Comparison of ENCODE assay signal across 8 cellular contexts in genomic region chr10:14878266-14879054, GRCh38. TPM values are rescaled to one million over a fixed set of nuclear protein-coding genes. Genes with fewer than 3 reads are reported as not detected.
A peak's percentile ranks its signal among the peaks of the same experiment; 100 is the strongest.
DNase-seq lines count a peak whose midpoint lies in the region; ATAC-seq, FAIRE-seq and TF ChIP-seq lines count a peak whose summit lies in the region.

SUV39H2 (plus strand) TSS chr10:14878866; CDS start chr10:14878889, 23 bp downstream.

- H3K4me1 ChIP-seq in astrocyte (ENCODE audit: insufficient read depth, low read length) = peaks cover 20% of the 10 kb centered on the region
- H3K4me1 ChIP-seq in rectal smooth muscle tissue (ENCODE audit: control insufficient read depth, insufficient read depth, low read length) = peaks cover 6% of the 10 kb centered on the region
- no peaks in the 10 kb centered on the region for H3K4me1 ChIP-seq in aorta (ENCODE audit: control insufficient read depth in 1 of 2, insufficient read depth in 2 of 2, low read length in 2 of 2)

- ATAC-seq in GM18511 (IDR thresholded peaks at IDR 0.05; ENCODE audit: unreplicated experiment) (peak; percentile 91), HG03025 (IDR thresholded peaks at IDR 0.05; ENCODE audit: low FRiP score, unreplicated experiment) (peak; percentile 85), aorta (ENCODE audit: low FRiP score) (peak; percentile 98)

- H3K36me3 ChIP-seq in astrocyte (ENCODE audit: insufficient read depth, low read length) = no peaks in the 10 kb centered on the region
- H3K36me3 ChIP-seq in rectal smooth muscle tissue (ENCODE audit: control insufficient read depth, insufficient read depth, low read length) = no peaks in the 10 kb centered on the region
- no peaks in the 10 kb centered on the region for H3K36me3 ChIP-seq in aorta (ENCODE audit: control insufficient read depth in 1 of 2, insufficient read depth in 2 of 2, low read length in 1 of 2)

- peak within 1 kb of the TSS; percentile 90 for H3K27ac Mint-ChIP-seq in astrocyte (ENCODE audit: unreplicated experiment)

- H3K36me3 Mint-ChIP-seq in astrocyte (ENCODE audit: low read depth, unreplicated experiment) = no peaks in the 10 kb centered on the region

- TF ChIP-seq CTCF in astrocyte (IDR thresholded peaks at IDR 0.05; ENCODE audit: insufficient read depth, low read depth, low read length) = no peak

- H3K4me3 Mint-ChIP-seq in astrocyte (ENCODE audit: unreplicated experiment) = peak within 1 kb of the TSS; percentile 96

- H3K79me2 ChIP-seq in astrocyte (ENCODE audit: insufficient read depth, low read length) = peaks cover 65% of the 10 kb centered on the region

- peak within 1 kb of the TSS; percentile 92 for H2AFZ ChIP-seq in astrocyte (ENCODE audit: low read depth, low read length)

- peak within 1 kb of the TSS; percentile 93 for H3K9ac ChIP-seq in astrocyte (ENCODE audit: low read length)
- H3K9ac ChIP-seq in rectal smooth muscle tissue (ENCODE audit: low read length) = peak within 1 kb of the TSS; percentile 93

- no peaks in the 10 kb centered on the region for H3K9me3 ChIP-seq in astrocyte (ENCODE audit: insufficient read depth, low read depth, low read length)
- H3K9me3 ChIP-seq in aorta (ENCODE audit: control insufficient read depth, low read length) = no peaks in the 10 kb centered on the region

- DNase-seq in NCI-H2029 treated with DMSO at 0.1 percent for 48 hours (lab: John Stamatoyannopoulos, UW) (peak; percentile 24), T-helper 22 cell (ENCODE audit: low read depth) (peak; percentile 86), astrocyte (ENCODE audit: low read depth) (peak; percentile 78), hepatic stellate cell (ENCODE audit: low spot score) (peak; percentile 98), aorta (peak; percentile 97 to 98)

- H3K4me2 ChIP-seq in astrocyte (ENCODE audit: low read length) = peak within 1 kb of the TSS; percentile 90

- H3K27ac ChIP-seq in astrocyte (ENCODE audit: low read depth, low read length) (peak within 1 kb of the TSS; percentile 95), rectal smooth muscle tissue (ENCODE audit: low read depth, low read length) (peak within 1 kb of the TSS; percentile 90), aorta (ENCODE audit: low read depth in 1 of 2, low read length in 2 of 2) (peak within 1 kb of the TSS in 1 of 2 donors; percentile 60)

- no peak for FAIRE-seq in astrocyte (lab: Jason Lieb, UNC)

- H3K27me3 ChIP-seq in astrocyte (ENCODE audit: insufficient read depth, low read length) = no peaks in the 10 kb centered on the region
- H3K27me3 ChIP-seq in rectal smooth muscle tissue (ENCODE audit: control insufficient read depth, insufficient read depth, low read length) = no peaks in the 10 kb centered on the region
- no peaks in the 10 kb centered on the region for H3K27me3 ChIP-seq in aorta (ENCODE audit: control insufficient read depth in 1 of 2, insufficient read depth in 2 of 2, low read length in 1 of 2)

- no peaks in the 10 kb centered on the region for H3K9me3 Mint-ChIP-seq in astrocyte (ENCODE audit: unreplicated experiment)

- peaks cover 15% of the 10 kb centered on the region for H3K4me1 Mint-ChIP-seq in astrocyte (ENCODE audit: low read depth, unreplicated experiment)

- 0% methylated on average over 66 to 92 of the region's 92 CpGs for WGBS in aorta, 2 donors

- peak within 1 kb of the TSS; percentile 81 for H3K4me3 ChIP-seq in astrocyte (ENCODE audit: insufficient read depth, low read depth, low read length)
- H3K4me3 ChIP-seq in rectal smooth muscle tissue (ENCODE audit: low read length) = peak within 1 kb of the TSS; percentile 99
- H3K4me3 ChIP-seq in aorta (ENCODE audit: low read length in 2 of 2) = peak within 1 kb of the TSS; percentile 81 to 98

- peaks cover 17% of the 10 kb centered on the region for H4K20me1 ChIP-seq in astrocyte (ENCODE audit: insufficient read depth, low read length)

- H3K27me3 Mint-ChIP-seq in astrocyte (ENCODE audit: low read depth, unreplicated experiment) = no peaks in the 10 kb centered on the region

- intact Hi-C loops in aorta (cut with DNase I) = loop anchor here in 1 of 2 donors (1.0 to 10.0 kb wide), 3 partner anchors 40 to 216 kb away; partner anchors contain the start of genes CDNF, DCLRE1C, HSPA14 and MSANTD7

RNA-seq across cellular contexts. Expression of gene SUV39H2, which starts in this region (rescaled TPM):
- total RNA-seq in astrocyte (10.6 and 13.8 TPM in 2 replicates), aorta (1 to 10 TPM; 5.2 to 8.0 TPM)
- 1 to 10 TPM; 1.1 to 3.0 TPM for polyA plus RNA-seq in aorta

Comparison
In these comparisons a context has a peak if more than half of its experiments do, and no peak if none do; other contexts are left out.
1. DNase-seq: peak in every context shown above with its lines; median percentile 98 in hepatic stellate cell; 98 in aorta; 86 in T-helper 22 cell; 78 in astrocyte; 24 in NCI-H2029 treated with DMSO at 0.1 percent for 48 hours.